ENCODE assay signal across 1 cellular context in genomic region chr3:157063926-157064325, GRCh38.
TF ChIP-seq lines count a peak whose summit lies in the region.

No MANE protein-coding gene starts in this region.

TF ChIP-seq in K562, 482 proteins besides CTCF, POLR2A, EP300 and RAD21 (continued from another document):
- TF ChIP-seq CHAMP1 (IDR thresholded peaks at IDR 0.05), result no peak
- no peak for TF ChIP-seq RBM25 (IDR thresholded peaks at IDR 0.05; ENCODE audit: low read depth, low read length, severe bottlenecking)
- no peak for TF ChIP-seq CREBBP (IDR thresholded peaks at IDR 0.05; ENCODE audit: low read depth, low read length)
- TF ChIP-seq ARNT (IDR thresholded peaks at IDR 0.05), result no peak
- TF ChIP-seq PHB2 (IDR thresholded peaks at IDR 0.05; ENCODE audit: low read depth), result no peak
- TF ChIP-seq GABPB1 (CRISPR knock-in tag; IDR thresholded peaks at IDR 0.05), result no peak
- TF ChIP-seq CUX1 (CRISPR knock-in tag; IDR thresholded peaks at IDR 0.05), result no peak
- no peak for TF ChIP-seq CHD2 (IDR thresholded peaks at IDR 0.05; ENCODE audit: low read depth, low read length)
